25 cellular contexts compared by ENCODE assay signal in the genomic region with DNA sequence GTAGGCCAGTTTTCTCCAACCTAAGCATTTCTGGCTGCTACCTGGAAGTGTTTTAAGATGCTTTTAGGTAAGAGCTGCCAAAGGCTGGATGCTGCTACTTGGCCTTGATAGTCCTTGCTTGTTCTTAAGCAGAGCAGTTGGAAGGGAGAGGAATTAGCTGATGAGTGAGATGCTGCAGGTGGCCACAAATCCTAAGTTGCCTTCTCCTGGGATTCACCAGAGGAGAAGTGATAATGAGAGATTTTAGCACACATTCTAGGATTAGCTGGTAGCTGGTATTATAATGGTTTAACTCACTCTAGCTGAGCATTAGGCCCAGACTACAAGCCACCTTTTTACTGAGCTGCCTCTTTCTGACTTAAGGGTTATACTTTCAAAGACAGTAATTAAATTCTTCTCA.
DNase-seq lines count a peak whose midpoint lies in the region; FAIRE-seq and TF ChIP-seq lines count a peak whose summit lies in the region.
"Had no signal": no experiment of that assay in that cellular context is flagged by ENCODE, and none has a peak within 500 bp of the region (broad histone marks: within the 10 kb centered on the region; RNA-seq: fewer than 3 reads in every experiment).

No MANE protein-coding gene starts in this region.

- no peaks in the 10 kb centered on the region for H3K9me3 Mint-ChIP-seq in Caco-2 (ENCODE audit: unreplicated experiment)

- H3K4me3 Mint-ChIP-seq in Caco-2 (ENCODE audit: unreplicated experiment) = no peak overlapping the region
- H3K4me3 Mint-ChIP-seq: CD14-positive monocyte; CD4-positive, alpha-beta memory T cell; CD4-positive, CD25-positive, alpha-beta regulatory T cell; CD8-positive, alpha-beta memory T cell had no signal

- H3K36me3 ChIP-seq in Caco-2 (ENCODE audit: control insufficient read depth, insufficient read depth, low read length) = no peaks in the 10 kb centered on the region
- H3K36me3 ChIP-seq: BE2C, BLaER1 had no signal

- H3K27ac Mint-ChIP-seq in Caco-2 (ENCODE audit: unreplicated experiment) = no peak overlapping the region
- H3K27ac Mint-ChIP-seq: CD14-positive monocyte; CD4-positive, alpha-beta memory T cell; CD4-positive, CD25-positive, alpha-beta regulatory T cell; CD8-positive, alpha-beta memory T cell had no signal

- no peaks in the 10 kb centered on the region for H3K4me1 ChIP-seq in Caco-2
- H3K4me1 ChIP-seq: BE2C had no signal

- no peak for FAIRE-seq in D721Med (lab: Jason Lieb, UNC)
- FAIRE-seq: A204.1, G401.6, GM12891, GM19239 had no signal

- BruUV-seq in Caco-2 (replicated peaks; lab: Mats Ljungman, UMichigan) = no TSS peak

- H3K27me3 Mint-ChIP-seq in Caco-2 (ENCODE audit: insufficient read depth, unreplicated experiment) = no peaks in the 10 kb centered on the region
- H3K27me3 Mint-ChIP-seq: CD4-positive, alpha-beta memory T cell; CD4-positive, CD25-positive, alpha-beta regulatory T cell; CD8-positive, alpha-beta memory T cell had no signal

- H3K27me3 ChIP-seq in Caco-2 (replicated peaks; ENCODE audit: control insufficient read depth, insufficient read depth, low read length) = no peaks in the 10 kb centered on the region
- H3K27me3 ChIP-seq: BE2C, BLaER1 had no signal

- no peaks in the 10 kb centered on the region for H3K4me1 Mint-ChIP-seq in Caco-2 (ENCODE audit: low read depth, unreplicated experiment)
- H3K4me1 Mint-ChIP-seq: CD14-positive monocyte; CD4-positive, alpha-beta memory T cell; CD4-positive, CD25-positive, alpha-beta regulatory T cell; CD8-positive, alpha-beta memory T cell had no signal

- no peaks in the 10 kb centered on the region for H3K36me3 Mint-ChIP-seq in Caco-2 (ENCODE audit: insufficient read depth, unreplicated experiment)
- H3K36me3 Mint-ChIP-seq: CD14-positive monocyte; CD4-positive, alpha-beta memory T cell; CD4-positive, CD25-positive, alpha-beta regulatory T cell; CD8-positive, alpha-beta memory T cell had no signal

- intact Hi-C loops in Caco-2 (cut with micrococcal nuclease; ENCODE audit: unreplicated experiment) = no loop called here

- POLR2A ChIA-PET in Caco-2 (lab: Charles Lee) = no interaction called here

- H3K9me3 ChIP-seq in Caco-2 = no peaks in the 10 kb centered on the region
- H3K9me3 ChIP-seq: BE2C, BLaER1 had no signal

- no peak overlapping the region for H3K4me3 ChIP-seq in Caco-2 (ENCODE audit: low read depth, low read length)
- H3K4me3 ChIP-seq: BLaER1 had no signal

- peak; percentile 14 for DNase-seq in D721Med (ENCODE audit: insufficient read length, low spot score)
- DNase-seq in NCI-H524 treated with DMSO at 0.1 percent for 48 hours (lab: John Stamatoyannopoulos, UW) = peak; percentile 87
- peak; percentile 98 for DNase-seq in NCI-H82 treated with DMSO at 0.1 percent for 48 hours (lab: John Stamatoyannopoulos, UW; ENCODE audit: unreplicated experiment)
- peak; percentile 2 for DNase-seq in pons (ENCODE audit: low spot score)
- no peak for DNase-seq in activated T-cell treated with anti-CD3 and anti-CD28 coated beads for 4 hours
- DNase-seq in NCI-H526 (lab: John Stamatoyannopoulos, UW) = no peak
- DNase-seq in NCI-H2196 treated with DMSO at 0.1 percent for 48 hours (lab: John Stamatoyannopoulos, UW; ENCODE audit: unreplicated experiment) = no peak
- DNase-seq in Caco-2 = no peak
- DNase-seq: 8988T; ACHN; BE2C; C1 segment of cervical spinal cord; Calu3; CD4-positive, alpha-beta memory T cell; CD4-positive, CD25-positive, alpha-beta regulatory T cell; CD8-positive, alpha-beta memory T cell; COR-L47; DMS79 treated with DMSO at 0.1 percent for 48 hours; GF-D8 had no signal

- CTCF ChIA-PET in Caco-2 (lab: Charles Lee) = no interaction called here

- TF ChIP-seq CTCF in D721Med (IDR thresholded peaks at IDR 0.05; ENCODE audit: insufficient read depth, missing control alignments) (no peak), Caco-2 (IDR thresholded peaks at IDR 0.05; ENCODE audit: insufficient read depth in 1 of 2, low read depth in 1 of 2, low read length in 1 of 2, severe bottlenecking in 1 of 2, unreplicated experiment in 1 of 2) (no peak)

Comparison
In these comparisons a context has a peak if more than half of its experiments do, and no peak if none do; other contexts are left out.
1. DNase-seq: peak in D721Med (single experiment), NCI-H524 treated with DMSO at 0.1 percent for 48 hours (single experiment), NCI-H82 treated with DMSO at 0.1 percent for 48 hours (single experiment) and pons (single experiment); none in activated T-cell treated with anti-CD3 and anti-CD28 coated beads for 4 hours (single experiment), NCI-H526 (0 of 2), NCI-H2196 treated with DMSO at 0.1 percent for 48 hours (single experiment) and Caco-2 (0 of 2).